In the genomic region with DNA sequence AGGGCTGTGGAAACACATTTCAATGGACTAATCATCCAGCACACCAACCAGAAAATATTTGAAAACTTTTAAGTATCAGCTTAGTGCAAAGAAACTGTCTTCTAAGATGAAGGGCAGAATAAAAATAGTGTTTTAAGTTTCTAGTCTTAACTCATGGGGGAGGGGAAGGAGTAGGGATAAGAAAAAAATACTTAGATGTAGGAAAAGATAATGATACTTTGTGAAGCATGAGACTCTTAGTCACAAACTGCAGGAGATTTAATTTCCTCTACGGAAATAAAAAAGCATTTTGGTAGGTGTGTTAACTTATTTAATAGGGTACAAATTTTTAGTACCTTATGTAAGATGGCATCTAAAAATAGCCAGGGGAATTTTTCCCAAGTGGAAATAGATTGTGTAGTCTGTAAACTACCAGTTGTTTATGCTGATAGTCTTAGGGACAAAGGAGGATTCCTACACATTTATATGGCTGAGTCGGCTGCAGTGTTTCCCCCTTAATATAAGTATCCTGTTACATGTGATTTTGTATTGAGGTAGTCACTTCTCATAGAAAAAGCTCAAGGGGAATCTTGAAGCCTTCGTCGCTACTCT, we compare ENCODE assay signal across 22 cellular contexts.
"Had no signal": no experiment of that assay in that cellular context is flagged by ENCODE, and none has a peak within 500 bp of the region (broad histone marks: within the 10 kb centered on the region; RNA-seq: fewer than 3 reads in every experiment).

No MANE protein-coding gene starts in this region.

- ATAC-seq: activated T-cell treated with anti-CD3 and anti-CD28 coated beads, Interleukin-2, amount 50 U/mL, for 72 hours; left lobe of liver; naive thymus-derived CD8-positive, alpha-beta T cell; pancreas; stimulated activated naive B cell treated with anti-CD40 and anti-IgM and Interleukin-4, amounts not matched to agents 10 μg/mL and 1 μg/mL and 100 μg/mL, for 72 hours; T-helper 17 cell; upper lobe of right lung had no signal

- H3K36me3 ChIP-seq: breast epithelium, esophagus squamous epithelium, neutrophil, pancreas, thoracic aorta, upper lobe of right lung had no signal

- H3K27me3 ChIP-seq: breast epithelium, esophagus squamous epithelium, neutrophil, pancreas, upper lobe of right lung had no signal

- H3K4me3 ChIP-seq: breast epithelium, coronary artery, esophagus squamous epithelium, pancreas, thoracic aorta, upper lobe of right lung had no signal

- H3K4me1 ChIP-seq: breast epithelium, pancreas had no signal

- H3K9me3 ChIP-seq: breast epithelium, esophagus squamous epithelium, neutrophil, pancreas, thoracic aorta, upper lobe of right lung had no signal

- DNase-seq: activated CD4-positive, alpha-beta memory T cell treated with anti-CD3 and anti-CD28 coated beads, Interleukin-2, amount 10 ng/mL, durations not matched to agents 7 days and 5 days; activated CD4-positive, alpha-beta T cell treated with anti-CD3 and anti-CD28 coated beads for 48 hours; activated effector memory CD4-positive, alpha-beta T cell treated with Interleukin-2 at 50 U/mL for 16 hours; activated naive CD4-positive, alpha-beta T cell treated with anti-CD3 and anti-CD28 coated beads for 36 hours; activated naive CD8-positive, alpha-beta T cell treated with anti-CD3 and anti-CD28 coated beads, Interleukin-2, amount 10 ng/mL, durations not matched to agents 7 days and 5 days; activated T-cell treated with anti-CD3 and anti-CD28 coated beads, Interleukin-2, amount 50 U/mL, for 72 hours; amniotic stem cell; endodermal cell; esophagus squamous epithelium; naive thymus-derived CD8-positive, alpha-beta T cell; pancreas; stimulated activated CD4-positive, alpha-beta T cell treated with anti-CD3 and anti-CD28 coated beads, Interleukin-2, amount 100 ng/mL, for 48 hours; stimulated activated CD8-positive, alpha-beta memory T cell treated with anti-CD3 and anti-CD28 coated beads, Interleukin-4, amount 100 ng/mL, for 48 hours; stimulated activated naive B cell treated with anti-CD40 and anti-IgM and Interleukin-4, amounts not matched to agents 10 μg/mL and 1 μg/mL and 100 μg/mL, for 72 hours; SW 1271; T-helper 17 cell; upper lobe of right lung had no signal

- H3K27ac ChIP-seq: breast epithelium, coronary artery, esophagus squamous epithelium, neutrophil, pancreas, thoracic aorta, upper lobe of right lung had no signal
